In the genomic region with DNA sequence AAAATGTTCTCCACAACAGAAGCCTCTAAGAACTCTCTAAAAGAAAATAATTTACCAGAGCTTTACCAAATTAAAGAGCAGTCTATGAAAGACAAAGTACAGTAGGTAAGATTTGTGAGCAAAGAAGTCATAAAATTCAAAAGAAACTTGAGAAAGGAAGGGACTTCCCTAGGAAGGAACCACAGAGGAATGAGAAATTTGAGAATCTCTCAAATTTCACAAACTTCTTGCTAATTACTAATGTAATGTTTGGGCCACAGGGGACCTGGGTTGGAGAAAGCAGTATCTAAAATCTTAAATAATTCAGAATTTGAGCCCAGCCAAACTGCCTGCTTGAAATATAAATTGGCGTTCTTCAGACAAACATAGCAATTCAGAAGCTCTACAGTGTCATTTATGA, we compare ENCODE assay signal across 17 cellular contexts.
DNase-seq lines count a peak whose midpoint lies in the region; ATAC-seq, FAIRE-seq and TF ChIP-seq lines count a peak whose summit lies in the region.
"Had no signal": no experiment of that assay in that cellular context is flagged by ENCODE, and none has a peak within 500 bp of the region (broad histone marks: within the 10 kb centered on the region; RNA-seq: fewer than 3 reads in every experiment).

No MANE protein-coding gene starts in this region.

- no peak overlapping the region for H2AFZ ChIP-seq in PC-3 (ENCODE audit: low read length)

- no TSS peak for BruUV-seq in PC-3 (replicated peaks; lab: Mats Ljungman, UMichigan)

- H3K36me3 ChIP-seq in SK-N-MC (ENCODE audit: insufficient read depth, low read length) (no peaks in the 10 kb centered on the region), PC-3 (ENCODE audit: low read depth, low read length) (no peaks in the 10 kb centered on the region)

- H3K9me2 ChIP-seq in PC-3 (replicated peaks; ENCODE audit: low read length), result no peaks in the 10 kb centered on the region

- H3K9me3 ChIP-seq in SK-N-MC (ENCODE audit: low read depth, low read length) (no peaks in the 10 kb centered on the region), PC-3 (ENCODE audit: low read length) (no peaks in the 10 kb centered on the region)

- FAIRE-seq in GM19239 (lab: Jason Lieb, UNC), result no peak

- H3F3A ChIP-seq in PC-3 (ENCODE audit: low read length, unreplicated experiment), result no peaks in the 10 kb centered on the region

- no peak overlapping the region for H3K9ac ChIP-seq in SK-N-MC (ENCODE audit: insufficient read length)
- H3K9ac ChIP-seq in PC-3 (ENCODE audit: low read length), result no peak overlapping the region

- H3K27me3 ChIP-seq in PC-3 (ENCODE audit: low read length), result no peaks in the 10 kb centered on the region

- no peak for TF ChIP-seq CTCF in PC-3 (conservative IDR thresholded peaks at IDR 0.05; ENCODE audit: low read depth, low read length)

- POLR2A ChIA-PET in PC-3 (lab: Charles Lee; ENCODE audit: unreplicated experiment), result interaction anchor here (0.6 kb wide), 1 partner anchor 60 kb away, joined by 4 read pairs; no protein-coding TSS in a partner anchor

- CTCF ChIA-PET in PC-3 (lab: Charles Lee), result no interaction called here

- 0 out of 2 replicates have a peak overlapping the region, but pooled peaks have one; percentile 32 for H3K27ac ChIP-seq in SK-N-MC
- H3K27ac ChIP-seq in PC-3 (ENCODE audit: low read length), result no peak overlapping the region

- ATAC-seq in GM21723 (IDR thresholded peaks at IDR 0.05; ENCODE audit: unreplicated experiment), result peak; percentile 8
- no peak for ATAC-seq in PC-3

- DNase-seq in SK-N-MC (ENCODE audit: low read depth, low spot score) (no peak), fibroblast of gingiva (ENCODE audit: low read depth) (peak; percentile 39), GM19239 (ENCODE audit: insufficient read length, low spot score) (no peak), NCI-H748 treated with DMSO at 0.1 percent for 48 hours (lab: John Stamatoyannopoulos, UW) (no peak), amygdala (lab: John Stamatoyannopoulos, UW) (no peak), PC-3 (no peak)
- DNase-seq: AML-193; CD4-positive, CD25-positive, alpha-beta regulatory T cell; DMS153; GF-D8; H9; NCI-H1092 treated with DMSO at 0.1 percent for 48 hours; NCI-H146; NCI-H2029 treated with DMSO at 0.1 percent for 48 hours; NK-92 treated with Interleukin-12 subunit alpha and Interleukin-12 subunit beta, amount 100 ng/mL, for 24 hours; SHP77 treated with DMSO at 0.1 percent for 48 hours had no signal

- H3K4me1 ChIP-seq in PC-3 (ENCODE audit: insufficient read depth, low read length), result peaks cover 7% of the 10 kb centered on the region; the same call in 1 of the 2 replicates

- H3K79me2 ChIP-seq in PC-3 (ENCODE audit: low read length), result no peaks in the 10 kb centered on the region

- no peak overlapping the region for H3K4me3 ChIP-seq in SK-N-MC
- H3K4me3 ChIP-seq in PC-3 (ENCODE audit: low read length), result no peak overlapping the region

- no peaks in the 10 kb centered on the region for H4K20me1 ChIP-seq in PC-3 (ENCODE audit: low read length)

- intact Hi-C loops in PC-3 (cut with micrococcal nuclease), result no loop called here

- H3K4me2 ChIP-seq in PC-3 (ENCODE audit: low read length), result no peak overlapping the region; the same call in 1 of the 2 replicates
